ENCODE assay signal across 16 cellular contexts in genomic region chr6:136404627-136405310, GRCh38.
DNase-seq lines count a peak whose midpoint lies in the region; ATAC-seq and TF ChIP-seq lines count a peak whose summit lies in the region.
"Had no signal": no experiment of that assay in that cellular context is flagged by ENCODE, and none has a peak within 500 bp of the region (broad histone marks: within the 10 kb centered on the region; RNA-seq: fewer than 3 reads in every experiment).

No MANE protein-coding gene starts in this region.

- in situ Hi-C loops in mammary epithelial cell (cut with MboI; ENCODE audit: low sequenced_read_pairs in 2 of 2): no loop called here

- no peak overlapping the region for H3K9ac ChIP-seq in mammary epithelial cell (ENCODE audit: insufficient read depth, low read length)

- TF ChIP-seq POLR2A in breast epithelium (IDR thresholded peaks at IDR 0.05) (no peak), sigmoid colon (IDR thresholded peaks at IDR 0.05) (no peak), testis (IDR thresholded peaks at IDR 0.05) (no peak)

- DNase-seq in mammary epithelial cell (no peak), breast epithelium (ENCODE audit: low spot score in 2 of 2) (no peak), left lobe of liver (ENCODE audit: low spot score) (no peak), AG08396 (ENCODE audit: low spot score) (no peak), sigmoid colon (no peak), testis (no peak)
- DNase-seq: CD4-positive, CD25-positive, alpha-beta regulatory T cell; MV-4-11; NCI-H1436; NCI-H2081; NCI-H526; NK-92 treated with Interleukin-12 subunit alpha and Interleukin-12 subunit beta, amount 100 ng/mL, for 24 hours; OCI-M1 had no signal

- no peak overlapping the region for H3K4me2 ChIP-seq in mammary epithelial cell (ENCODE audit: insufficient read depth, low read depth, low read length)

- H3K27ac ChIP-seq in mammary epithelial cell (ENCODE audit: insufficient read depth, low read depth, low read length) (peak overlapping the region; percentile 98), breast epithelium (peak overlapping the region in 1 of 2 donors; percentile 80), VCaP (peak overlapping the region; percentile 33), temporal lobe (ENCODE audit: low read depth, low read length) (peak overlapping the region; percentile 73), sigmoid colon (no peak overlapping the region), testis (no peak overlapping the region)

- TF ChIP-seq CTCF in mammary epithelial cell (conservative IDR thresholded peaks at IDR 0.05 in 1 of 2, IDR thresholded peaks at IDR 0.05 in 1 of 2; ENCODE audit: extremely low read depth in 1 of 2, insufficient read depth in 1 of 2, low read depth in 1 of 2, low read length in 2 of 2) (no peak), breast epithelium (IDR thresholded peaks at IDR 0.05) (no peak), VCaP (conservative IDR thresholded peaks at IDR 0.05) (no peak), sigmoid colon (IDR thresholded peaks at IDR 0.05) (no peak), testis (IDR thresholded peaks at IDR 0.05) (no peak)

- H3K4me1 ChIP-seq in mammary epithelial cell (ENCODE audit: insufficient read depth, low read length) (peaks cover 27% of the 10 kb centered on the region), breast epithelium (peaks cover 0 to 6% of the 10 kb centered on the region in 2 donors), sigmoid colon (no peaks in the 10 kb centered on the region), testis (no peaks in the 10 kb centered on the region)

- ATAC-seq in left lobe of liver: peak; percentile 78
- ATAC-seq: HCT116 had no signal

- H3K27me3 ChIP-seq in mammary epithelial cell (ENCODE audit: insufficient read depth, low read length) (no peaks in the 10 kb centered on the region), breast epithelium (no peaks in the 10 kb centered on the region), sigmoid colon (no peaks in the 10 kb centered on the region), testis (no peaks in the 10 kb centered on the region)

- CTCF ChIA-PET in mammary epithelial cell (lab: Charles Lee; ENCODE audit: low non-redundant PET): no interaction called here

- H2AFZ ChIP-seq in mammary epithelial cell (ENCODE audit: low read depth, low read length): no peak overlapping the region

- dilution Hi-C loops in mammary epithelial cell (cut with HindIII; ENCODE audit: low sequenced_read_pairs): no loop called here

- H3K9me3 ChIP-seq in mammary epithelial cell (replicated peaks; ENCODE audit: insufficient read depth, low read length) (no peaks in the 10 kb centered on the region), breast epithelium (no peaks in the 10 kb centered on the region), sigmoid colon (no peaks in the 10 kb centered on the region), testis (no peaks in the 10 kb centered on the region)

- intact Hi-C loops in mammary epithelial cell (cut with micrococcal nuclease): no loop called here
- intact Hi-C loops in breast epithelium (cut with DNase I; ENCODE audit: low total_unique reads): no loop called here
- intact Hi-C loops in sigmoid colon (cut with DNase I): no loop called here
- intact Hi-C loops in testis (cut with DNase I; ENCODE audit: low total_unique reads): no loop called here

- no peak overlapping the region for H3K4me3 ChIP-seq in mammary epithelial cell (replicated peaks in 1 of 3; ENCODE audit: insufficient read depth in 1 of 3, low read depth in 2 of 3, low read length in 3 of 3)
- no peak overlapping the region for H3K4me3 ChIP-seq in breast epithelium
- H3K4me3 ChIP-seq in sigmoid colon: no peak overlapping the region
- no peak overlapping the region for H3K4me3 ChIP-seq in testis

- H3K36me3 ChIP-seq in mammary epithelial cell (ENCODE audit: insufficient read depth, low read length) (no peaks in the 10 kb centered on the region), breast epithelium (no peaks in the 10 kb centered on the region), sigmoid colon (no peaks in the 10 kb centered on the region), testis (ENCODE audit: low read depth, missing control alignments) (no peaks in the 10 kb centered on the region)

- no TSS peak for BruUV-seq in mammary epithelial cell (replicated peaks; lab: Mats Ljungman, UMichigan)

- 100% methylated on average over 5 of the region's 5 CpGs for WGBS in mammary epithelial cell (ENCODE audit: low coverage, missing lambda C conversion rate)
- WGBS in sigmoid colon, 2 donors: 63 to 74% methylated on average over 5 of the region's 5 CpGs
- 88% methylated on average over 5 of the region's 5 CpGs for WGBS in testis, 2 donors

- no peak for TF ChIP-seq EP300 in sigmoid colon (IDR thresholded peaks at IDR 0.05)

- no peaks in the 10 kb centered on the region for H4K20me1 ChIP-seq in mammary epithelial cell (ENCODE audit: insufficient read depth, low read length)

- peaks cover 9% of the 10 kb centered on the region for H3K79me2 ChIP-seq in mammary epithelial cell (ENCODE audit: insufficient read depth, low read length)

Comparison
In these comparisons a context has a peak if more than half of its experiments do, and no peak if none do; other contexts are left out.
1. H3K27ac ChIP-seq: peak in mammary epithelial cell (single experiment), VCaP (single experiment) and temporal lobe (single experiment); none in sigmoid colon (0 of 4) and testis (0 of 2).